Comparison of ENCODE assay signal across 1 cellular context in genomic region chr1:107964397-107965111, GRCh38.
TF ChIP-seq lines count a peak whose summit lies in the region.

No MANE protein-coding gene starts in this region.

TF ChIP-seq in GM12878, 131 proteins besides CTCF, POLR2A, EP300 and RAD21 (continued from another document):
- TF ChIP-seq ZBTB11 (CRISPR knock-in tag; IDR thresholded peaks at IDR 0.05) (no peak), CHD2 (IDR thresholded peaks at IDR 0.05; ENCODE audit: borderline replicate concordance, low read depth, low read length) (no peak), TCF12 (IDR thresholded peaks at IDR 0.05; ENCODE audit: low read depth, low read length) (no peak), GATAD2B (conservative IDR thresholded peaks at IDR 0.05; ENCODE audit: low read depth) (no peak), ZNF384 (IDR thresholded peaks at IDR 0.05; ENCODE audit: borderline replicate concordance, low read depth, low read length) (no peak), SMARCA5 (IDR thresholded peaks at IDR 0.05) (no peak), SPI1 (IDR thresholded peaks at IDR 0.05; ENCODE audit: borderline replicate concordance, insufficient read depth, low read depth, low read length) (no peak), RCOR1 (conservative IDR thresholded peaks at IDR 0.05; ENCODE audit: low read depth, low read length) (0 out of 2 replicates have a peak, but pooled peaks have one; percentile 11), LARP7 (IDR thresholded peaks at IDR 0.05) (peak; percentile 68; the same call in 1 of the 2 replicates), PAX5 (IDR thresholded peaks at IDR 0.05; ENCODE audit: borderline replicate concordance, low read depth, low read length) (no peak), RELB (IDR thresholded peaks at IDR 0.05; ENCODE audit: low read depth) (no peak)
TF ChIP-seq in GM12878: peak in this region for 3.
